ENCODE assay signal across 9 cellular contexts in the genomic region with DNA sequence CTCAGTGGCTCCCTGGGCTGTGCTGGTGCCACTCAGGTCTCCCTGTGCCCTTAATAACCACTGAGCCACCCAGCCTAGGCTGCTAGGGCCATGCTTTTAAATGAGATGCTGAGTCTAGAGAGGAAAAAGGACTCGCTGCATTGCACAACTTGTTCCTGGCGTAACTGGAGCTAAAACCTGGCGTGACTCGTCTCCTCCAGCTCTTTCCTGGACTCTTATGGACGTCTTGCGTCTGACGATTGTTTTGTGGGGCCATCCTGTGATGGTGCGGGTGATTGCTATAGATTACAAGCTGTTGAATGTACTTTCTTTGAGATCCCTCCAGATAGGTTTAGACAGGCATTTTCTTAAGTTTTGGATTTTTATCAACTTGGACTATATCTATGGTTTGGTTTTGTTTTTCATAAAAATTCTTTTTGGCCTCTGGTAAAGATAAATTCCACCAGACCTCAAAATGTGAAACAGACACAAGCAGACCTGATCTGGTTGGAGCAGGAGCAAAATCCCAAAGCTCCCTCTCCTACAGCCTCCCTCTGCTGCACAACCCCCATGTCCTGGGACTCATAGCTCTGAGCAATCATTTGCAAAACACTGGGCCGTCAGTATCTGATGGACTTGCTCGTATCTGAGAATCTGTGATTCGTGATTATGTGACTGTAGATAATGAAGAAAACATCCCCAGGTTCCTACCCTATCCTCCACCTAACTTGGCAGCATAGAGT.
A peak's percentile ranks its signal among the peaks of the same experiment; 100 is the strongest.
DNase-seq lines count a peak whose midpoint lies in the region; ATAC-seq and TF ChIP-seq lines count a peak whose summit lies in the region.
"Had no signal": no experiment of that assay in that cellular context is flagged by ENCODE, and none has a peak within 500 bp of the region (broad histone marks: within the 10 kb centered on the region; RNA-seq: fewer than 3 reads in every experiment).

No MANE protein-coding gene starts in this region.

- ATAC-seq in HG02884 (IDR thresholded peaks at IDR 0.05; ENCODE audit: unreplicated experiment) (no peak), GM18870 (IDR thresholded peaks at IDR 0.05; ENCODE audit: unreplicated experiment) (no peak)

- no peaks in the 10 kb centered on the region for H3K27me3 ChIP-seq in mucosa of rectum (ENCODE audit: control insufficient read depth in 2 of 2, insufficient read depth in 2 of 2, low read length in 2 of 2)

- H3K9me3 ChIP-seq in mucosa of rectum (ENCODE audit: control insufficient read depth in 2 of 2, low read length in 2 of 2): no peaks in the 10 kb centered on the region

- peak overlapping the region; percentile 100 for H3K27ac Mint-ChIP-seq in endothelial cell (ENCODE audit: unreplicated experiment)
- H3K27ac Mint-ChIP-seq in type B pancreatic cell: no peak overlapping the region

- peak overlapping the region; percentile 66 to 84 for H3K27ac ChIP-seq in mucosa of rectum (ENCODE audit: low read depth in 2 of 2, low read length in 2 of 2)

- peaks cover 10% of the 10 kb centered on the region for H3K9me3 Mint-ChIP-seq in endothelial cell (ENCODE audit: unreplicated experiment)
- peaks cover 8% of the 10 kb centered on the region for H3K9me3 Mint-ChIP-seq in type B pancreatic cell

- H3K27me3 Mint-ChIP-seq in endothelial cell (ENCODE audit: unreplicated experiment): peaks cover 18% of the 10 kb centered on the region
- peaks cover 4% of the 10 kb centered on the region for H3K27me3 Mint-ChIP-seq in type B pancreatic cell

- H3K4me1 Mint-ChIP-seq in endothelial cell (ENCODE audit: unreplicated experiment) (peaks cover 73% of the 10 kb centered on the region), type B pancreatic cell (ENCODE audit: unreplicated experiment) (peaks cover 46% of the 10 kb centered on the region)

- DNase-seq in NCI-H460 (ENCODE audit: extremely low read depth, low read depth) (peak; percentile 28), endothelial cell (ENCODE audit: low spot score) (no peak), type B pancreatic cell (ENCODE audit: extremely low spot score, unreplicated experiment) (no peak), NCI-H2171 treated with DMSO at 0.1 percent for 48 hours (lab: John Stamatoyannopoulos, UW) (no peak)
- no peak for DNase-seq in stimulated activated naive CD4-positive, alpha-beta T cell treated with Interleukin-2 at 50 U/mL for 16 hours (lab: John Stamatoyannopoulos, UW)
- DNase-seq: activated naive CD4-positive, alpha-beta T cell treated with anti-CD3 and anti-CD28 coated beads, Interleukin-2, amount 50 U/mL, for 16 hours had no signal

- H3K9ac ChIP-seq in mucosa of rectum (ENCODE audit: low read depth in 1 of 2, low read length in 2 of 2): no peak overlapping the region

- H3K4me3 Mint-ChIP-seq in endothelial cell (ENCODE audit: unreplicated experiment) (peak overlapping the region; percentile 84), type B pancreatic cell (peak overlapping the region; percentile 35)

- H3K36me3 Mint-ChIP-seq in endothelial cell (ENCODE audit: low read depth, unreplicated experiment) (peaks cover 21% of the 10 kb centered on the region), type B pancreatic cell (no peaks in the 10 kb centered on the region)

- no peak overlapping the region for H3K4me3 ChIP-seq in mucosa of rectum (ENCODE audit: low read length in 2 of 2)

- peaks cover 0 to 2% of the 10 kb centered on the region in 2 donors for H3K4me1 ChIP-seq in mucosa of rectum (ENCODE audit: control insufficient read depth in 2 of 2, insufficient read depth in 2 of 2, low read length in 2 of 2)

- TF ChIP-seq CTCF in endothelial cell (IDR thresholded peaks at IDR 0.05; ENCODE audit: unreplicated experiment): no peak
- TF ChIP-seq CTCF in type B pancreatic cell (conservative IDR thresholded peaks at IDR 0.05): no peak

- H3K36me3 ChIP-seq in mucosa of rectum (ENCODE audit: control insufficient read depth in 2 of 2, insufficient read depth in 2 of 2, low read length in 2 of 2): no peaks in the 10 kb centered on the region
